Comparison of ENCODE assay signal across 1 cellular context in genomic region chr11:117096973-117097566, GRCh38.
TF ChIP-seq lines count a peak whose summit lies in the region.

No MANE protein-coding gene starts in this region.

TF ChIP-seq in SK-N-SH treated with all-trans-retinoic acid at 6 μM for 48 hours, 23 proteins besides CTCF, POLR2A, EP300 and RAD21 (continued from another document):
- TF ChIP-seq POU6F1 (CRISPR knock-in tag; IDR thresholded peaks at IDR 0.05; ENCODE audit: borderline replicate concordance, low read depth) (no peak), ISL1 (CRISPR knock-in tag; IDR thresholded peaks at IDR 0.05) (no peak)
